ENCODE assay signal across 17 cellular contexts in the genomic region with DNA sequence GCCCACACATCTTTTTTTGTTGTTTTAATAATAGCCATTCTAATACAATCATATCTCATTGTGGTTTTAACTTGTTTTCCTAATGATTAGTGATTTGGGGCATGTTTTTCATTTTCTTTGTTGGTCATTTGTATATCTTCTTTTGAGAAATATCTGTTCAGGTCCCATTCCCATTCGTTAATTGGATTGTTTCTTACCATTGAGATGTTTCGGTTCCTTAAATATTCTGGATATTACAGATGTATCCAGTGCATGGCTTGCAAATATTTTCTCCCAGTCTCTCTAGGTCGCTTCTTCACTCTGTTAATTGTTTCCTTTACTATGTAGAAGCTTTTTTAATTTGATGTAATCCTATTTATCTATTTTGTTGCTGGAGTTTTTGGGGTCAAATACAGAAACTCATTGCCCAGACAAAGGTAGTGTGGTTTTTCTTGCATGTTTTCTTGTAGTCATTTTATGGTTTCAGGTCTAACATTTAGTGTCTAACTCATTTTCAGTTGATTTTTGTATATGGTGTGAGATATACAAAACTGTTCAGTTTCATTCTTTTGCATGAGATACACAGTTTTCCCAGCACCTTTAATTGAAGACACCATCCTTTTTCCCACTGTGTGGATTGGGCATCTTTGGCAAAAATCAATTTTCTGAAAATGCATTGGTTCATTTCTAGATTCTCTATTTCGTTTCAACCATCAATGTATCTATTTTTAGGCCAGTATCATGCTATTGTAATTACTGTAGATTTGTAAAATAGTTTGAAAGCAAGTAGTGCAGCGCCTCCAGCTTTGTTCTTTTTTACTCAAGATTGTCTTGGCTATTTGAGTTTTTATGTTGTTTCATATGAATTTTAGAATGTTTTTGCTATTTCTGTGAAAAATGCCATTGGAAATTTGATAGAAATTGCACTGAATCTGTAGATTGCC.
A peak's percentile ranks its signal among the peaks of the same experiment; 100 is the strongest.
DNase-seq lines count a peak whose midpoint lies in the region; ATAC-seq and TF ChIP-seq lines count a peak whose summit lies in the region.
"Had no signal": no experiment of that assay in that cellular context is flagged by ENCODE, and none has a peak within 500 bp of the region (broad histone marks: within the 10 kb centered on the region; RNA-seq: fewer than 3 reads in every experiment).

No MANE protein-coding gene starts in this region.

- POLR2A ChIA-PET in naive thymus-derived CD8-positive, alpha-beta T cell (lab: Charles Lee): no interaction called here

- no peaks in the 10 kb centered on the region for H3K79me2 ChIP-seq in MM.1S (ENCODE audit: low read length)

- H3K9me3 ChIP-seq in MM.1S (replicated peaks; ENCODE audit: insufficient read depth, low read length) (no peaks in the 10 kb centered on the region), colonic mucosa (no peaks in the 10 kb centered on the region)

- no peaks in the 10 kb centered on the region for H3K36me3 ChIP-seq in GM06990 (ENCODE audit: control insufficient read depth, insufficient read depth, low read length)
- H3K36me3 ChIP-seq in MM.1S (replicated peaks; ENCODE audit: insufficient read depth, low read length): no peaks in the 10 kb centered on the region
- H3K36me3 ChIP-seq in colonic mucosa: no peaks in the 10 kb centered on the region

- H3K9me3 Mint-ChIP-seq in naive thymus-derived CD8-positive, alpha-beta T cell: peaks cover 7 to 38% (median 24%) of the 10 kb centered on the region in 9 donors
- H3K9me3 Mint-ChIP-seq: H9 had no signal

- H3K27me3 ChIP-seq in GM06990 (replicated peaks; ENCODE audit: control insufficient read depth, insufficient read depth, low read length): no peaks in the 10 kb centered on the region
- H3K27me3 ChIP-seq in MM.1S (replicated peaks; ENCODE audit: insufficient read depth, low read length): peaks cover 23% of the 10 kb centered on the region
- H3K27me3 ChIP-seq in colonic mucosa: no peaks in the 10 kb centered on the region

- no peaks in the 10 kb centered on the region for H3K9me2 ChIP-seq in MM.1S (replicated peaks; ENCODE audit: insufficient read depth, low read length)

- H3K4me3 ChIP-seq in GM06990 (replicated peaks; ENCODE audit: low read depth, low read length) (no peak overlapping the region), MM.1S (ENCODE audit: low read length) (no peak overlapping the region), colonic mucosa (no peak overlapping the region)

- no peaks in the 10 kb centered on the region; the same call in 1 of the 2 replicates for H4K20me1 ChIP-seq in MM.1S (ENCODE audit: insufficient read depth, low read length)

- H3K27ac Mint-ChIP-seq in naive thymus-derived CD8-positive, alpha-beta T cell: no peak overlapping the region
- H3K27ac Mint-ChIP-seq: CD14-positive monocyte; CD8-positive, alpha-beta T cell; H9 had no signal

- H3K27me3 Mint-ChIP-seq in naive thymus-derived CD8-positive, alpha-beta T cell: no peaks in the 10 kb centered on the region

- no peak overlapping the region for H3K9ac ChIP-seq in MM.1S (ENCODE audit: low read length)
- no peak overlapping the region for H3K9ac ChIP-seq in colonic mucosa (ENCODE audit: low read depth in 2 of 2, low read length in 2 of 2)

- peaks cover 28 to 54% (median 37%) of the 10 kb centered on the region in 3 donors for H3K36me3 Mint-ChIP-seq in naive thymus-derived CD8-positive, alpha-beta T cell

- TF ChIP-seq CTCF in GM06990 (IDR thresholded peaks at IDR 0.05; ENCODE audit: insufficient read depth, low read length, poor library complexity, severe bottlenecking) (no peak), MM.1S (IDR thresholded peaks at IDR 0.05; ENCODE audit: low read length) (no peak), colonic mucosa (IDR thresholded peaks at IDR 0.05) (no peak)

- intact Hi-C loops in colonic mucosa (cut with DNase I): no loop called here

- H3K4me2 ChIP-seq in MM.1S (ENCODE audit: low read depth, low read length): no peak overlapping the region

- H3F3A ChIP-seq in MM.1S (ENCODE audit: insufficient read depth, low read length): no peaks in the 10 kb centered on the region

- H3K4me3 Mint-ChIP-seq in naive thymus-derived CD8-positive, alpha-beta T cell: no peak overlapping the region
- H3K4me3 Mint-ChIP-seq: CD14-positive monocyte; CD8-positive, alpha-beta T cell; H9 had no signal

- ATAC-seq in GM18858 (IDR thresholded peaks at IDR 0.05; ENCODE audit: unreplicated experiment) (peak; percentile 61), GM21390 (IDR thresholded peaks at IDR 0.05; ENCODE audit: unreplicated experiment) (peak; percentile 71), HG03159 (IDR thresholded peaks at IDR 0.05; ENCODE audit: unreplicated experiment) (peak; percentile 52), GM19467 (IDR thresholded peaks at IDR 0.05; ENCODE audit: unreplicated experiment) (no peak)
- no peak for ATAC-seq in naive thymus-derived CD8-positive, alpha-beta T cell
- ATAC-seq: CD8-positive, alpha-beta T cell had no signal

- H2AFZ ChIP-seq in MM.1S (ENCODE audit: low read length): no peak overlapping the region

- H3K4me1 Mint-ChIP-seq in naive thymus-derived CD8-positive, alpha-beta T cell: peaks cover 4 to 13% (median 9%) of the 10 kb centered on the region in 4 donors
- H3K4me1 Mint-ChIP-seq: CD14-positive monocyte, H9 had no signal

- H3K4me1 ChIP-seq in MM.1S (ENCODE audit: low read length) (no peaks in the 10 kb centered on the region), colonic mucosa (no peaks in the 10 kb centered on the region)

- no peak overlapping the region for H3K27ac ChIP-seq in MM.1S (ENCODE audit: low read length)
- no peak overlapping the region for H3K27ac ChIP-seq in colonic mucosa
- H3K27ac ChIP-seq: 22Rv1, HL-60 had no signal

- DNase-seq in GM06990 (ENCODE audit: extremely low read depth, insufficient read length): peak; percentile 32
- no peak for DNase-seq in naive thymus-derived CD8-positive, alpha-beta T cell
- no peak for DNase-seq in MM.1S
- no peak for DNase-seq in colonic mucosa
- DNase-seq: CD8-positive, alpha-beta T cell; COR-L47; DND-41; GF-D8; GOT3; H9 had no signal

Comparison
In these comparisons a context has a peak if more than half of its experiments do, and no peak if none do; other contexts are left out.
1. ATAC-seq: peak in GM18858 (single experiment), GM21390 (single experiment) and HG03159 (single experiment); none in naive thymus-derived CD8-positive, alpha-beta T cell (0 of 2) and GM19467 (single experiment).